8 cellular contexts compared by ENCODE assay signal in the genomic region with DNA sequence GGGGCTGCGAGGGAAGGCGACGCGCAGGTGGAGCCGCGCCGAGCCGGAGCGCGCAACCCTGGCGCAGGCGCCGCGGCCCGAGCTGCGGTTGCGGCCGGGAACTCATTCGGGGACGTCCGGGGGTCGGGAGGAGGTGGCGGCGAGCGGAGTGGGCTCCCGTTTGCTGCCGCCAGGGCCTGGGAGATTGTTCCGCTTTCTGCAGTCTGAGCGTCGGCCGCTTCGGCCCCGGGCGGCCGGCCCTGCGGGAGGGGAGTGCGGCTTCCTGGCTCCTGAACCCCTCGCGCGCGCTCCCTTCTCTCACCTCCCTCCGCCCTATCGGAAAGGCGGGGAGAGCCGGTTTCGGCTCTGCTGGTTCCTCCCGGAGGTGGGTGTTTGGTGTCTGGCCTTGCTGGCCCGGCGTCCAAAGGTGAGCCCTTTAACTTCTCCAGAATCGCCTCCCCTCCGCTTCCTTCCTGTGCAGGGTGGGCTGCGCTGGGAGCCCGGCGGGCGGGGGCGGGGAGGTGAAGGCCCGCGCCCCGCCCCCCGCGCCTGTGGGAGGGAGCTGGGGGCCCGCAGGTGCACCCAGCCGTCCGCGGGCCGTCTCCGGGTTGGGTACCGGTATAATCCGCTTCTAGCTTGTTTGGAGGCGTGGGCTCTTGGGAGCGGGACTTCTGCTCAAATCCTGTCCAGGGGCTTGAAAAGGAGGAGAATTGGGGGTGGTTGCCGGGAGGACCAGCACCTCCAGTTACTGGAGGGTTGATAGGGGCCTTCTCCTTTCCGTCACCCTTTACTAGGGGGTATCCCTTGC. TPM values are rescaled to one million over a fixed set of nuclear protein-coding genes. Genes with fewer than 3 reads are reported as not detected.
DNase-seq lines count a peak whose midpoint lies in the region; ATAC-seq and TF ChIP-seq lines count a peak whose summit lies in the region.

No MANE protein-coding gene starts in this region.

- H3K36me3 Mint-ChIP-seq in activated T-helper 2 cell treated with anti-CD3 and anti-CD28 coated beads, Interferon-gamma antibody, Interleukin-2, Interleukin-4, amounts not matched to agents 10 μg/mL and 5 μg/mL and 100 μg/mL, durations not matched to agents 14 hours and 24 hours and 36 hours (ENCODE audit: low read depth): peaks cover 16% of the 10 kb centered on the region

- H3K4me1 ChIP-seq in Peyer's patch: peaks cover 0 to 11% (median 0%) of the 10 kb centered on the region in 4 donors
- peaks cover 0 to 29% (median 8%) of the 10 kb centered on the region in 3 donors for H3K4me1 ChIP-seq in gastroesophageal sphincter
- peaks cover 5% of the 10 kb centered on the region for H3K4me1 ChIP-seq in ovary (ENCODE audit: insufficient read depth)
- H3K4me1 ChIP-seq in upper lobe of right lung: peaks cover 23% of the 10 kb centered on the region

- H3K9me3 ChIP-seq in Peyer's patch (no peaks in the 10 kb centered on the region), gastroesophageal sphincter (no peaks in the 10 kb centered on the region), ovary (no peaks in the 10 kb centered on the region), upper lobe of right lung (no peaks in the 10 kb centered on the region)

- no peak for TF ChIP-seq EP300 in gastroesophageal sphincter (IDR thresholded peaks at IDR 0.05)
- no peak for TF ChIP-seq EP300 in ovary (IDR thresholded peaks at IDR 0.05)

- H3K36me3 ChIP-seq in Peyer's patch: no peaks in the 10 kb centered on the region
- H3K36me3 ChIP-seq in gastroesophageal sphincter: no peaks in the 10 kb centered on the region
- no peaks in the 10 kb centered on the region for H3K36me3 ChIP-seq in ovary
- H3K36me3 ChIP-seq in upper lobe of right lung: no peaks in the 10 kb centered on the region

- no peak for TF ChIP-seq POLR2A in Peyer's patch (IDR thresholded peaks at IDR 0.05)
- peak in 1 of 2 donors; percentile 10 for TF ChIP-seq POLR2A in gastroesophageal sphincter (IDR thresholded peaks at IDR 0.05)
- TF ChIP-seq POLR2A in ovary (IDR thresholded peaks at IDR 0.05): no peak

- intact Hi-C loops in activated T-helper 2 cell treated with anti-CD3 and anti-CD28 coated beads, Interferon-gamma antibody, Interleukin-2, Interleukin-4, amounts not matched to agents 10 μg/mL and 5 μg/mL and 100 μg/mL, durations not matched to agents 14 hours and 24 hours and 36 hours (cut with micrococcal nuclease): loop anchor here (1.0 to 2.0 kb wide), 3 partner anchors 22 to 173 kb away; a partner anchor contains a TSS
- intact Hi-C loops in ovary (cut with DNase I) (no loop called here), upper lobe of right lung (cut with DNase I) (no loop called here)

- no peaks in the 10 kb centered on the region for H3K9me3 Mint-ChIP-seq in activated T-helper 2 cell treated with anti-CD3 and anti-CD28 coated beads, Interferon-gamma antibody, Interleukin-2, Interleukin-4, amounts not matched to agents 10 μg/mL and 5 μg/mL and 100 μg/mL, durations not matched to agents 14 hours and 24 hours and 36 hours

- peak overlapping the region; percentile 80 to 96 (median 94) for H3K27ac ChIP-seq in Peyer's patch
- peak overlapping the region in 3 of 4 donors; percentile 82 to 87 (median 83) for H3K27ac ChIP-seq in gastroesophageal sphincter
- peak overlapping the region; percentile 17 to 23 for H3K27ac ChIP-seq in ovary
- H3K27ac ChIP-seq in upper lobe of right lung: peak overlapping the region; percentile 83

- ATAC-seq in GM19455 (IDR thresholded peaks at IDR 0.05; ENCODE audit: unreplicated experiment): peak; percentile 66
- peak; percentile 41 for ATAC-seq in HG03565 (IDR thresholded peaks at IDR 0.05; ENCODE audit: unreplicated experiment)
- peak; percentile 52 for ATAC-seq in gastroesophageal sphincter
- peak; percentile 69 for ATAC-seq in upper lobe of right lung

- WGBS in gastroesophageal sphincter (ENCODE audit: low coverage in 1 of 2), 2 donors: no CpG with 5 or more reads among the region's 73 CpGs
- 0 to 1% (median 1%) methylated on average over 43 to 73 of the region's 73 CpGs for WGBS in ovary, 3 donors

- H3K27me3 ChIP-seq in Peyer's patch (no peaks in the 10 kb centered on the region), gastroesophageal sphincter (no peaks in the 10 kb centered on the region), ovary (no peaks in the 10 kb centered on the region), upper lobe of right lung (no peaks in the 10 kb centered on the region)

- TF ChIP-seq CTCF in Peyer's patch (IDR thresholded peaks at IDR 0.05) (peak in 4 of 6 experiments; percentile 8 to 25 (median 14)), gastroesophageal sphincter (IDR thresholded peaks at IDR 0.05) (peak in 2 of 4 experiments; percentile 11 to 35), ovary (IDR thresholded peaks at IDR 0.05) (no peak), upper lobe of right lung (IDR thresholded peaks at IDR 0.05) (no peak)

- H3K4me3 ChIP-seq in Peyer's patch: peak overlapping the region; percentile 80 to 98 (median 95)
- H3K4me3 ChIP-seq in gastroesophageal sphincter: peak overlapping the region; percentile 68 to 81
- peak overlapping the region; percentile 66 for H3K4me3 ChIP-seq in ovary
- peak overlapping the region; percentile 79 for H3K4me3 ChIP-seq in upper lobe of right lung

- peak overlapping the region; percentile 66 for H3K27ac Mint-ChIP-seq in activated T-helper 2 cell treated with anti-CD3 and anti-CD28 coated beads, Interferon-gamma antibody, Interleukin-2, Interleukin-4, amounts not matched to agents 10 μg/mL and 5 μg/mL and 100 μg/mL, durations not matched to agents 14 hours and 24 hours and 36 hours

- peaks cover 23% of the 10 kb centered on the region for H3K4me1 Mint-ChIP-seq in activated T-helper 2 cell treated with anti-CD3 and anti-CD28 coated beads, Interferon-gamma antibody, Interleukin-2, Interleukin-4, amounts not matched to agents 10 μg/mL and 5 μg/mL and 100 μg/mL, durations not matched to agents 14 hours and 24 hours and 36 hours (ENCODE audit: low read depth)

- peak overlapping the region; percentile 84 for H3K4me3 Mint-ChIP-seq in activated T-helper 2 cell treated with anti-CD3 and anti-CD28 coated beads, Interferon-gamma antibody, Interleukin-2, Interleukin-4, amounts not matched to agents 10 μg/mL and 5 μg/mL and 100 μg/mL, durations not matched to agents 14 hours and 24 hours and 36 hours (ENCODE audit: low read depth)

- DNase-seq in DMS153 (lab: John Stamatoyannopoulos, UW) (peak; percentile 26), Peyer's patch (peak; percentile 77 to 88 (median 86)), ovary (peak; percentile 10 to 46 (median 37)), upper lobe of right lung (peak; percentile 82)
- peak; percentile 61 for DNase-seq in activated T-helper 2 cell treated with anti-CD3 and anti-CD28 coated beads, Interferon-gamma antibody, Interleukin-2, Interleukin-4, amounts not matched to agents 10 μg/mL and 5 μg/mL and 100 μg/mL, durations not matched to agents 14 hours and 24 hours and 36 hours (ENCODE audit: low spot score)

- H3K27me3 Mint-ChIP-seq in activated T-helper 2 cell treated with anti-CD3 and anti-CD28 coated beads, Interferon-gamma antibody, Interleukin-2, Interleukin-4, amounts not matched to agents 10 μg/mL and 5 μg/mL and 100 μg/mL, durations not matched to agents 14 hours and 24 hours and 36 hours (ENCODE audit: low read depth): peaks cover 9% of the 10 kb centered on the region

RNA-seq across cellular contexts. Expression of a gene that starts 0.7 kb away (rescaled TPM):
- total RNA-seq in Peyer's patch (100 to 1,000 TPM in 1 of 4 donors, 10 to 100 TPM in 3; 28.9 to 113 (median 58.8) TPM), gastroesophageal sphincter (1 to 10 TPM; 4.7 to 8.5 (median 6.5) TPM), ovary (10 to 100 TPM in 1 of 7 donors, 1 to 10 TPM in 6; 5.0 to 14.1 (median 8.8) TPM), upper lobe of right lung (17.0 TPM)
- 28.6 and 33.3 TPM in 2 replicates for total RNA-seq in activated T-helper 2 cell treated with anti-CD3 and anti-CD28 coated beads, Interferon-gamma antibody, Interleukin-2, Interleukin-4, amounts not matched to agents 10 μg/mL and 5 μg/mL and 100 μg/mL, durations not matched to agents 14 hours and 24 hours and 36 hours
- 10 to 100 TPM in 1 of 2 donors, 1 to 10 TPM in 1; 6.1 to 13.2 TPM for polyA plus RNA-seq in ovary

Comparison
In these comparisons a context has a peak if more than half of its experiments do, and no peak if none do; other contexts are left out.
1. Peak in every context shown above with its lines: DNase-seq, ATAC-seq, H3K4me3 ChIP-seq and H3K27ac ChIP-seq.
2. DNase-seq: peak in every context shown above with its lines; median percentile 86 in Peyer's patch; 82 in upper lobe of right lung; 61 in activated T-helper 2 cell treated with anti-CD3 and anti-CD28 coated beads, Interferon-gamma antibody, Interleukin-2, Interleukin-4, amounts not matched to agents 10 μg/mL and 5 μg/mL and 100 μg/mL, durations not matched to agents 14 hours and 24 hours and 36 hours; 37 in ovary; 26 in DMS153.
3. H3K27ac ChIP-seq: peak in every context shown above with its lines; median percentile 94 in Peyer's patch; 83 in gastroesophageal sphincter; 83 in upper lobe of right lung; 20 in ovary.
4. CTCF ChIP-seq: peak in Peyer's patch (4 of 6); none in ovary (0 of 3) and upper lobe of right lung (single experiment).